Comparison of ENCODE assay signal across 1 cellular context in genomic region chr18:48105317-48105716, GRCh38.
TF ChIP-seq lines count a peak whose summit lies in the region.

No MANE protein-coding gene starts in this region.

TF ChIP-seq in WTC11, 78 proteins besides CTCF, POLR2A, EP300 and RAD21 (continued from another document):
- TF ChIP-seq, protein P1, sequence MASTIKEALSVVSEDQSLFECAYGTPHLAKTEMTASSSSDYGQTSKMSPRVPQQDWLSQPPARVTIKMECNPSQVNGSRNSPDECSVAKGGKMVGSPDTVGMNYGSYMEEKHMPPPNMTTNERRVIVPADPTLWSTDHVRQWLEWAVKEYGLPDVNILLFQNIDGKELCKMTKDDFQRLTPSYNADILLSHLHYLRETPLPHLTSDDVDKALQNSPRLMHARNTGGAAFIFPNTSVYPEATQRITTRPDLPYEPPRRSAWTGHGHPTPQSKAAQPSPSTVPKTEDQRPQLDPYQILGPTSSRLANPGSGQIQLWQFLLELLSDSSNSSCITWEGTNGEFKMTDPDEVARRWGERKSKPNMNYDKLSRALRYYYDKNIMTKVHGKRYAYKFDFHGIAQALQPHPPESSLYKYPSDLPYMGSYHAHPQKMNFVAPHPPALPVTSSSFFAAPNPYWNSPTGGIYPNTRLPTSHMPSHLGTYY (CRISPR knock-in tag; IDR thresholded peaks at IDR 0.05), result no peak
